ENCODE assay signal across 9 cellular contexts in the genomic region with DNA sequence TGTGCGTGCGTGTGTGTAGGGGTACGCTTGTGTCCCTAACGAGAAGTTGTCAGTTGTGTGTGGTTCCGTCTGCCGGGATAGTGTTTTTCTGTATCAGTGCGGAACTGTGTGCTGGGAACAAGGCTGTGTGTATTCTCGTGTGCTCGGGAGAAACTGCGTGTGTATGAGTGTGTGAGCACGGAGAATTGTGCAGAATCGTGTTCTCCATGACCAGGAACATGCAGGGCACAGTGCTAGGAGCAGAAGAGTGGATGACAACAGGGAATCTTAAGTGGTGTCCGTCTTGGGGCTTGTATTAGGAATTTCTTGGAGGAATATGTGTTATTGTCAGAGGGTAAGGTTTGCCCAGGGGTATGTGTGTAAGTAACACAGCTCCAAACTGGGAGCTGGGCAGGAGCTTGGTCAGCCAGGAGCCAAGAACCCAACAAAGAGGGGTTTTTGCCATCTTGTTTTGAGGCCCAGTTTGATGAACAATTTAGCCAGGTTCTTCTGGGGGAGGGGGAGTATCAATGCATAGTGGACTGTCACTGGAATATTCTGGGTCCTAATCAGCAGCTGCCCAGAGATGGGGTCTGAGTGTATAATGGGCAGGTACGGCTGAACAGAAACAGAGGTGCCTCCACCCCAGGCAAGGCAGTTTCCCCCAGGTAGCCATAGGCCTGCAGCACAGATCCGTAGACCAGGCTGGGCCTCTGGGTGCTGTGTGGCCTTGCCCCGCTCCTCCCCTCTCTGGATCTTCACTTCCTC. TPM values are rescaled to one million over a fixed set of nuclear protein-coding genes. Genes with fewer than 3 reads are reported as not detected.
A peak's percentile ranks its signal among the peaks of the same experiment; 100 is the strongest.
DNase-seq lines count a peak whose midpoint lies in the region; FAIRE-seq and TF ChIP-seq lines count a peak whose summit lies in the region.
"Had no signal": no experiment of that assay in that cellular context is flagged by ENCODE, and none has a peak within 500 bp of the region (broad histone marks: within the 10 kb centered on the region; RNA-seq: fewer than 3 reads in every experiment).

No MANE protein-coding gene starts in this region.

- BruUV-seq in endothelial cell of umbilical vein (replicated peaks; lab: Mats Ljungman, UMichigan) = no TSS peak

- H3K9me1 ChIP-seq in endothelial cell of umbilical vein (replicated peaks; ENCODE audit: control insufficient read depth, extremely low read depth, insufficient read depth, low read length) = no peaks in the 10 kb centered on the region

- H3K4me3 ChIP-seq in endothelial cell of umbilical vein (replicated peaks in 1 of 3; ENCODE audit: insufficient read depth in 1 of 3, low read depth in 1 of 3, low read length in 3 of 3) = no peak overlapping the region
- peak overlapping the region; percentile 2 to 50 (median 42) for H3K4me3 ChIP-seq in sigmoid colon

- POLR2A ChIA-PET in endothelial cell of umbilical vein (lab: Charles Lee) = no interaction called here

- TF ChIP-seq POLR2A in endothelial cell of umbilical vein (IDR thresholded peaks at IDR 0.05; ENCODE audit: low read depth, low read length) = no peak
- TF ChIP-seq POLR2A in sigmoid colon (IDR thresholded peaks at IDR 0.05) = no peak

- no peaks in the 10 kb centered on the region for H4K20me1 ChIP-seq in endothelial cell of umbilical vein (replicated peaks; ENCODE audit: control insufficient read depth, extremely low read depth, insufficient read depth, low read length)

- DNase-seq in SKM-1 treated with dmso at 0.1 percent for 144 hours (lab: John Stamatoyannopoulos, UW; ENCODE audit: unreplicated experiment) (peak; percentile 16), SKM-1 (lab: John Stamatoyannopoulos, UW; ENCODE audit: unreplicated experiment) (no peak), MV-4-11 (lab: John Stamatoyannopoulos, UW) (peak; percentile 84), endothelial cell of umbilical vein (ENCODE audit: low read depth, low spot score) (no peak), sigmoid colon (no peak), NCI-H2171 treated with DMSO at 0.1 percent for 48 hours (lab: John Stamatoyannopoulos, UW) (no peak), caudate nucleus (lab: John Stamatoyannopoulos, UW) (no peak), NCI-H2196 treated with DMSO at 0.1 percent for 48 hours (lab: John Stamatoyannopoulos, UW; ENCODE audit: unreplicated experiment) (no peak)
- DNase-seq: posterior cingulate gyrus had no signal

- H3K27ac ChIP-seq in endothelial cell of umbilical vein (ENCODE audit: insufficient read depth, low read depth, low read length) (no peak overlapping the region), sigmoid colon (peak overlapping the region in 3 of 4 donors; percentile 53 to 64 (median 58)), caudate nucleus (ENCODE audit: low read depth, low read length) (no peak overlapping the region)

- TF ChIP-seq EP300 in sigmoid colon (IDR thresholded peaks at IDR 0.05) = no peak

- no peaks in the 10 kb centered on the region for H3K79me2 ChIP-seq in endothelial cell of umbilical vein (ENCODE audit: control insufficient read depth, insufficient read depth, low read length)

- FAIRE-seq in endothelial cell of umbilical vein (lab: Jason Lieb, UNC) = no peak

- no peak for TF ChIP-seq CTCF in endothelial cell of umbilical vein (IDR thresholded peaks at IDR 0.05; ENCODE audit: extremely low read depth in 1 of 2, insufficient read depth in 1 of 2, low read depth in 1 of 2, low read length in 2 of 2)
- TF ChIP-seq CTCF in sigmoid colon (IDR thresholded peaks at IDR 0.05) = no peak

- no peak overlapping the region for H2AFZ ChIP-seq in endothelial cell of umbilical vein (ENCODE audit: low read depth, low read length)

- dilution Hi-C loops in endothelial cell of umbilical vein (cut with MboI; ENCODE audit: extremely low pct_ligation_motif_present, low sequenced_read_pairs) = no loop called here

- WGBS in sigmoid colon, 2 donors = 15 to 26% methylated on average over 16 of the region's 16 CpGs

- H3K4me1 ChIP-seq in endothelial cell of umbilical vein (ENCODE audit: control insufficient read depth, extremely low read depth, insufficient read depth, low read length) (peaks cover 24% of the 10 kb centered on the region), sigmoid colon (peaks cover 0 to 65% (median 46%) of the 10 kb centered on the region in 4 donors)

- H3K9me3 ChIP-seq in endothelial cell of umbilical vein (replicated peaks; ENCODE audit: control insufficient read depth, insufficient read depth, low read length) (no peaks in the 10 kb centered on the region), sigmoid colon (no peaks in the 10 kb centered on the region)

- H3K9ac ChIP-seq in endothelial cell of umbilical vein (replicated peaks; ENCODE audit: extremely low read depth, insufficient read depth, low read length) = no peak overlapping the region

- peaks cover 70 to 96% of the 10 kb centered on the region in 2 experiments for H3K27me3 ChIP-seq in endothelial cell of umbilical vein (ENCODE audit: control insufficient read depth in 2 of 2, insufficient read depth in 2 of 2, low read length in 2 of 2)
- peaks cover 66 to 100% (median 96%) of the 10 kb centered on the region in 3 donors for H3K27me3 ChIP-seq in sigmoid colon

- H3K4me2 ChIP-seq in endothelial cell of umbilical vein (ENCODE audit: insufficient read depth, low read length) = no peak overlapping the region

- intact Hi-C loops in endothelial cell of umbilical vein (cut with micrococcal nuclease) = no loop called here
- intact Hi-C loops in sigmoid colon (cut with DNase I) = no loop called here

- CTCF ChIA-PET in endothelial cell of umbilical vein (lab: Charles Lee) = no interaction called here

- H3K36me3 ChIP-seq in endothelial cell of umbilical vein (ENCODE audit: control insufficient read depth in 2 of 2, extremely low read depth in 1 of 2, insufficient read depth in 2 of 2, low read length in 2 of 2) (no peaks in the 10 kb centered on the region), sigmoid colon (no peaks in the 10 kb centered on the region)

TF ChIP-seq in endothelial cell of umbilical vein, 7 proteins besides CTCF, POLR2A, EP300 and RAD21:
- peak; percentile 69 for TF ChIP-seq EZH2 (IDR thresholded peaks at IDR 0.05; ENCODE audit: borderline replicate concordance, low read depth, low read length, severe bottlenecking)
- TF ChIP-seq, protein P1, sequence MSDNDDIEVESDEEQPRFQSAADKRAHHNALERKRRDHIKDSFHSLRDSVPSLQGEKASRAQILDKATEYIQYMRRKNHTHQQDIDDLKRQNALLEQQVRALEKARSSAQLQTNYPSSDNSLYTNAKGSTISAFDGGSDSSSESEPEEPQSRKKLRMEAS (IDR thresholded peaks at IDR 0.05; ENCODE audit: insufficient read depth, insufficient read length) = no peak

RNA-seq across cellular contexts. Expression of a gene that starts 2.2 kb away (rescaled TPM):
- total RNA-seq in endothelial cell of umbilical vein (not detected in 2 replicates), sigmoid colon (1 to 10 TPM; 2.2 to 6.4 (median 2.8) TPM)
- polyA plus RNA-seq in endothelial cell of umbilical vein (0.05 and 0.10 TPM in 2 replicates), sigmoid colon (1 to 10 TPM in 1 of 3 donors, under 1 TPM in 1, not detected in 1; 0.52 to 2.4 TPM)
- polyA plus RNA-seq in endothelial cell of umbilical vein (2011; cell fraction: cytosol; rRNA removed) = 0.06 TPM in 1 of 2 replicates, not detected in the other
- 0.34 TPM in 1 of 2 replicates, not detected in the other for polyA plus RNA-seq in endothelial cell of umbilical vein (2011; cell fraction: nucleus; rRNA removed)
- not detected in 2 replicates for polyA plus RNA-seq in endothelial cell of umbilical vein (2012)
- polyA minus RNA-seq in endothelial cell of umbilical vein = 0.11 TPM in 1 of 2 replicates, not detected in the other
- polyA minus RNA-seq in endothelial cell of umbilical vein (2011; cell fraction: cytosol; rRNA and poly(A)+ RNA removed) = 4.2 TPM
- polyA minus RNA-seq in endothelial cell of umbilical vein (2011; cell fraction: nucleus; rRNA and poly(A)+ RNA removed) = not detected in 2 replicates

RNA-seq across cellular contexts. Expression of a gene that starts 27.5 kb away (rescaled TPM):
- total RNA-seq in endothelial cell of umbilical vein = 116 and 123 TPM in 2 replicates
- 75.8 and 102 TPM in 2 replicates for polyA plus RNA-seq in endothelial cell of umbilical vein
- 137 and 154 TPM in 2 replicates for polyA plus RNA-seq in endothelial cell of umbilical vein (2011; cell fraction: cytosol; rRNA removed)
- 85.8 and 105 TPM in 2 replicates for polyA plus RNA-seq in endothelial cell of umbilical vein (2011; cell fraction: nucleus; rRNA removed)
- polyA plus RNA-seq in endothelial cell of umbilical vein (2012) = 162 and 177 TPM in 2 replicates
- polyA minus RNA-seq in endothelial cell of umbilical vein = 93.1 and 110 TPM in 2 replicates
- 143 TPM for polyA minus RNA-seq in endothelial cell of umbilical vein (2011; cell fraction: cytosol; rRNA and poly(A)+ RNA removed)
- 45.3 and 59.5 TPM in 2 replicates for polyA minus RNA-seq in endothelial cell of umbilical vein (2011; cell fraction: nucleus; rRNA and poly(A)+ RNA removed)
- total RNA-seq in sigmoid colon = 100 to 1,000 TPM in 1 of 4 donors, 10 to 100 TPM in 3; 58.4 to 102 (median 82.0) TPM
- 100 to 1,000 TPM; 191 to 476 (median 258) TPM for polyA plus RNA-seq in sigmoid colon

Comparison
In these comparisons a context has a peak if more than half of its experiments do, and no peak if none do; other contexts are left out.
1. DNase-seq: peak in SKM-1 treated with dmso at 0.1 percent for 144 hours (single experiment) and MV-4-11 (single experiment); none in SKM-1 (single experiment), endothelial cell of umbilical vein (single experiment), sigmoid colon (single experiment), NCI-H2171 treated with DMSO at 0.1 percent for 48 hours (single experiment), caudate nucleus (0 of 61) and NCI-H2196 treated with DMSO at 0.1 percent for 48 hours (single experiment).
2. H3K27ac ChIP-seq: peak in sigmoid colon (3 of 4); none in endothelial cell of umbilical vein (single experiment) and caudate nucleus (single experiment).
3. H3K4me3 ChIP-seq: peak in sigmoid colon (4 of 4); none in endothelial cell of umbilical vein (0 of 3).